1 cellular context compared by ENCODE assay signal in genomic region chr2:42053482-42053790, GRCh38.
TF ChIP-seq lines count a peak whose summit lies in the region.

No MANE protein-coding gene starts in this region.

TF ChIP-seq in A549, 52 proteins besides CTCF, POLR2A, EP300 and RAD21 (continued from another document):
- TF ChIP-seq PHF8 (IDR thresholded peaks at IDR 0.05; ENCODE audit: borderline replicate concordance, low read depth) (no peak), RFX5 (IDR thresholded peaks at IDR 0.05) (no peak), RCOR1 (IDR thresholded peaks at IDR 0.05; ENCODE audit: low read depth, low read length) (no peak), ESRRA (IDR thresholded peaks at IDR 0.05; ENCODE audit: borderline replicate concordance, low read length) (no peak), ATOH8 (CRISPR knock-in tag; IDR thresholded peaks at IDR 0.05; ENCODE audit: low read depth) (no peak), BHLHE40 (IDR thresholded peaks at IDR 0.05; ENCODE audit: low read depth, low read length) (no peak), BCL3 (IDR thresholded peaks at IDR 0.05) (no peak), HDAC2 (IDR thresholded peaks at IDR 0.05) (no peak), ZNF302 (CRISPR knock-in tag; IDR thresholded peaks at IDR 0.05) (no peak), MAZ (IDR thresholded peaks at IDR 0.05; ENCODE audit: borderline replicate concordance, low read depth, low read length) (no peak), CHD2 (IDR thresholded peaks at IDR 0.05; ENCODE audit: low read length, partially characterized antibody) (no peak)
